Comparison of ENCODE assay signal across 25 cellular contexts in genomic region chr3:54755746-54756145, GRCh38.
"Had no signal": no experiment of that assay in that cellular context is flagged by ENCODE, and none has a peak within 500 bp of the region (broad histone marks: within the 10 kb centered on the region; RNA-seq: fewer than 3 reads in every experiment).

No MANE protein-coding gene starts in this region.

- H3K36me3 ChIP-seq: adrenal gland, ascending aorta, breast epithelium, esophagus squamous epithelium, gastrocnemius medialis, left lung, upper lobe of left lung had no signal

- H3K4me1 ChIP-seq: adrenal gland, ascending aorta, breast epithelium, esophagus squamous epithelium, gastrocnemius medialis, left lung, parathyroid adenoma, upper lobe of left lung had no signal

- H3K9me3 ChIP-seq: adrenal gland, ascending aorta, breast epithelium, esophagus squamous epithelium, gastrocnemius medialis, left lung, upper lobe of left lung had no signal

- H2AFZ ChIP-seq: parathyroid adenoma had no signal

- DNase-seq: activated B cell treated with CpG ODN at 0.5 μM for 24 hours; activated CD4-positive, alpha-beta T cell treated with anti-CD3 and anti-CD28 coated beads for 36 hours; activated CD4-positive, alpha-beta T cell treated with anti-CD3 and anti-CD28 coated beads, Interleukin-2, amount 50 U/mL, for 4 hours; activated CD8-positive, alpha-beta memory T cell treated with anti-CD3 and anti-CD28 coated beads for 24 hours; activated CD8-positive, alpha-beta memory T cell treated with anti-CD3 and anti-CD28 coated beads, Interleukin-2, amount 50 U/mL, for 4 hours; activated T-cell treated with anti-CD3 and anti-CD28 coated beads, Interleukin-2, amount 50 U/mL, for 24 hours; adrenal gland; endodermal cell; esophagus squamous epithelium; gastrocnemius medialis; hippocampal formation; left lung; midbrain; right cardiac atrium; stimulated activated CD4-positive, alpha-beta T cell treated with anti-CD3 and anti-CD28 coated beads, Interleukin-12 subunit alpha, Interleukin-12 subunit beta, amount 100 ng/mL, for 4 hours; stimulated activated CD4-positive, alpha-beta T cell treated with anti-CD3 and anti-CD28 coated beads, Interleukin-4, amount 100 ng/mL, for 4 hours; stimulated activated naive CD8-positive, alpha-beta T cell treated with anti-CD3 and anti-CD28 coated beads, Interleukin-15, Interleukin-2, amounts not matched to agents 100 U/mL and 50 U/mL, for 24 hours; upper lobe of left lung had no signal

- H3K9ac ChIP-seq: parathyroid adenoma had no signal

- H3K27me3 ChIP-seq: adrenal gland, ascending aorta, breast epithelium, esophagus squamous epithelium, gastrocnemius medialis, left lung, upper lobe of left lung had no signal

- H3K27ac ChIP-seq: adrenal gland, ascending aorta, breast epithelium, coronary artery, esophagus squamous epithelium, gastrocnemius medialis, left lung, parathyroid adenoma, upper lobe of left lung had no signal

- H3K4me3 ChIP-seq: adrenal gland, ascending aorta, breast epithelium, coronary artery, esophagus squamous epithelium, gastrocnemius medialis, left lung, upper lobe of left lung had no signal

- ATAC-seq: activated CD4-positive, alpha-beta T cell treated with anti-CD3 and anti-CD28 coated beads for 36 hours; activated naive CD4-positive, alpha-beta T cell treated with anti-CD3 and anti-CD28 coated beads, Interleukin-2, amount 50 U/mL, for 72 hours; activated T-helper 17 cell treated with anti-CD3 and anti-CD28 coated beads, Interleukin-2, amount 50 U/mL, for 72 hours; gastrocnemius medialis; left lung; natural killer cell treated with Interleukin-12 subunit alpha and Interleukin-12 subunit beta and Interleukin-15 and Interleukin-18, amount 100 ng/mL, for 72 hours; right cardiac atrium; stimulated activated naive CD8-positive, alpha-beta T cell treated with anti-CD3 and anti-CD28 coated beads, Interleukin-15, Interleukin-2, amounts not matched to agents 100 U/mL and 50 U/mL, for 24 hours had no signal
